In the genomic region with DNA sequence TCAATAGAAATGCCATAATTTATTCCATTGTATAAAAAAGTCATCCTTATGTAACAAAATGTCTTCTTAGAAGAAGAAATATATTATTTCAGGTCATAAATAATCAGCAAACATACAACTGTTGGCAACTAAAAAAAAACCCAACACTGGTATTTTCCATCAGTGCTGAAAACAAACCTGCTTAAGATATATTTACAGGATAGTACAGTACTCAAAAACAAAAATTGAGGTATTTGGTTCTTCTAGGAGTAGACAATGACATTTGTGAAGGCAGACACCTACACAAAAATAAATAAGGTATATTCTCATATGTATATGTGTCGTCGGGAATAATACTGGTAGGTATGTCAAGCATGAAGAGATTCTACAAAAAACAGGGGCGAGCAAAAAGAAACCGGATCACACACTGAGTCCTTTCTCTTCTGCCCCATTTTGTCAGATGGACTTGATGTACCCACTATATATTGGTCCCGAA, we compare ENCODE assay signal across 10 cellular contexts. TPM values are rescaled to one million over a fixed set of nuclear protein-coding genes. Genes with fewer than 3 reads are reported as not detected.
DNase-seq lines count a peak whose midpoint lies in the region; ATAC-seq, FAIRE-seq and TF ChIP-seq lines count a peak whose summit lies in the region.
"Had no signal": no experiment of that assay in that cellular context is flagged by ENCODE, and none has a peak within 500 bp of the region (broad histone marks: within the 10 kb centered on the region; RNA-seq: fewer than 3 reads in every experiment).

No MANE protein-coding gene starts in this region.

- H3K4me2 ChIP-seq in A549 (peak overlapping the region; percentile 89), mesendoderm (ENCODE audit: low read length) (no peak overlapping the region)

- H4K5ac ChIP-seq in mesendoderm (ENCODE audit: low read length), result no peak overlapping the region

- DNase-seq in A549 (ENCODE audit: low read depth in 1 of 2, low spot score in 1 of 2) (no peak), RWPE1 (ENCODE audit: low spot score) (no peak), epithelial cell of proximal tubule (ENCODE audit: low read depth) (no peak), neural crest cell (ENCODE audit: low read depth, low spot score) (no peak), mesendoderm (no peak), SHP77 (lab: John Stamatoyannopoulos, UW) (no peak)
- no peak for DNase-seq in stimulated activated naive CD4-positive, alpha-beta T cell treated with Interleukin-2 at 50 U/mL for 16 hours (lab: John Stamatoyannopoulos, UW)
- DNase-seq in stimulated activated CD4-positive, alpha-beta T cell treated with anti-CD3 and anti-CD28 coated beads, Interleukin-4, amount 100 ng/mL, for 24 hours, result no peak
- DNase-seq: activated CD4-positive, CD25-positive, alpha-beta regulatory T cell treated with anti-CD3 and anti-CD28 coated beads, Interleukin-2, amount 50 U/mL, for 72 hours; cortex of kidney had no signal

- ATAC-seq in A549, result no peak

- no peak overlapping the region for H3K9ac ChIP-seq in mesendoderm (ENCODE audit: low read length)

- peaks cover 16% of the 10 kb centered on the region for H3K79me2 ChIP-seq in mesendoderm (ENCODE audit: control insufficient read depth, insufficient read depth, low read length)

- H3K4me3 Mint-ChIP-seq in neural crest cell, result peak overlapping the region; percentile 98

- H3K4me1 ChIP-seq in A549 (peaks cover 25% of the 10 kb centered on the region), mesendoderm (ENCODE audit: control insufficient read depth, low read depth, low read length) (peaks cover 7% of the 10 kb centered on the region)

- peaks cover 66% of the 10 kb centered on the region for H3K4me1 Mint-ChIP-seq in neural crest cell

- H3K79me1 ChIP-seq in mesendoderm (ENCODE audit: low read length), result peaks cover 14% of the 10 kb centered on the region

- no peaks in the 10 kb centered on the region for H3K9me3 Mint-ChIP-seq in neural crest cell

- H3K9me3 ChIP-seq in A549, result no peaks in the 10 kb centered on the region

- H3K36me3 ChIP-seq in mesendoderm (ENCODE audit: control insufficient read depth, insufficient read depth, low read length), result peaks cover 3% of the 10 kb centered on the region

- TF ChIP-seq RAD21 in A549 (conservative IDR thresholded peaks at IDR 0.05 in 1 of 2, IDR thresholded peaks at IDR 0.05 in 1 of 2), result no peak

- TF ChIP-seq CTCF in A549 (IDR thresholded peaks at IDR 0.05) (no peak), RWPE1 (conservative IDR thresholded peaks at IDR 0.05; ENCODE audit: low read depth) (no peak), epithelial cell of proximal tubule (conservative IDR thresholded peaks at IDR 0.05; ENCODE audit: low read depth, low read length) (no peak), neural crest cell (conservative IDR thresholded peaks at IDR 0.05) (no peak)

- POLR2A ChIA-PET in A549 (lab: Yijun Ruan, JAX) (interaction anchor here (0.5 to 5.0 kb wide), 7 partner anchors 53 to 166 kb away, joined by 3 to 61 read pairs (median 17); no protein-coding TSS in a partner anchor), RWPE1 (lab: Yijun Ruan, JAX; ENCODE audit: low non-redundant PET) (interaction anchor here (1.0 kb wide), 1 partner anchor 35 kb away, joined by 3 read pairs; no protein-coding TSS in a partner anchor)

- H3K18ac ChIP-seq in mesendoderm (ENCODE audit: low read length), result no peak overlapping the region

- H3K27me3 ChIP-seq in mesendoderm (ENCODE audit: insufficient read depth, low read length, poor library complexity), result no peaks in the 10 kb centered on the region

- H3K27ac Mint-ChIP-seq in neural crest cell (ENCODE audit: unreplicated experiment), result no peak overlapping the region

- CTCF ChIA-PET in A549 (lab: Yijun Ruan, JAX), result interaction anchor here (1.2 to 3.6 kb wide), 3 partner anchors 51 to 164 kb away, joined by 4 to 26 read pairs (median 8); no protein-coding TSS in a partner anchor
- CTCF ChIA-PET in RWPE1 (lab: Yijun Ruan, JAX), result interaction anchor here (0.7 to 1.0 kb wide), 2 partner anchors 164 to 171 kb away, joined by 3 to 4 read pairs; no protein-coding TSS in a partner anchor

- peaks cover 4% of the 10 kb centered on the region for H3K27me3 Mint-ChIP-seq in neural crest cell (ENCODE audit: low read depth)

- no peak overlapping the region for H3K23ac ChIP-seq in mesendoderm (ENCODE audit: low read length)

- WGBS in A549 (ENCODE audit: missing lambda C conversion rate), result 3% methylated on average over 5 of the region's 5 CpGs
- no CpG with 5 or more reads among the region's 5 CpGs for WGBS in mesendoderm (ENCODE audit: extremely low coverage, insufficient coverage, low lambda C conversion rate)

- H2BK5ac ChIP-seq in mesendoderm (ENCODE audit: low read length), result no peak overlapping the region

- H2BK120ac ChIP-seq in mesendoderm (ENCODE audit: low read depth, low read length), result no peak overlapping the region

- H3K4me3 ChIP-seq in A549 (peak overlapping the region; percentile 75), epithelial cell of proximal tubule (ENCODE audit: low read depth, low read length) (peak overlapping the region; percentile 82), mesendoderm (ENCODE audit: low read length) (no peak overlapping the region)

- no peak for TF ChIP-seq EP300 in A549 (IDR thresholded peaks at IDR 0.05)

- no peak overlapping the region for H2AK5ac ChIP-seq in mesendoderm (ENCODE audit: low read length)

- H3K4ac ChIP-seq in mesendoderm (ENCODE audit: low read depth, low read length), result no peak overlapping the region

- peaks cover 3% of the 10 kb centered on the region for H3K36me3 Mint-ChIP-seq in neural crest cell (ENCODE audit: low read depth)

- H4K8ac ChIP-seq in mesendoderm (ENCODE audit: low read depth, low read length), result no peak overlapping the region

- no peak overlapping the region for H2BK15ac ChIP-seq in mesendoderm (replicated peaks; ENCODE audit: low read depth)

- TF ChIP-seq POLR2A in A549 (IDR thresholded peaks at IDR 0.05; ENCODE audit: low read length), result no peak

- no peak for FAIRE-seq in A549 (lab: Jason Lieb, UNC)

- H3K56ac ChIP-seq in mesendoderm (ENCODE audit: low read length), result no peak overlapping the region

- peak overlapping the region; percentile 97 to 100 for H3K27ac ChIP-seq in A549
- H3K27ac ChIP-seq in RWPE1, result peak overlapping the region; percentile 100
- H3K27ac ChIP-seq in mesendoderm (ENCODE audit: low read depth, low read length), result no peak overlapping the region

TF ChIP-seq in A549, 52 proteins besides CTCF, POLR2A, EP300 and RAD21 (continues in another document):
- TF ChIP-seq, protein P1, sequence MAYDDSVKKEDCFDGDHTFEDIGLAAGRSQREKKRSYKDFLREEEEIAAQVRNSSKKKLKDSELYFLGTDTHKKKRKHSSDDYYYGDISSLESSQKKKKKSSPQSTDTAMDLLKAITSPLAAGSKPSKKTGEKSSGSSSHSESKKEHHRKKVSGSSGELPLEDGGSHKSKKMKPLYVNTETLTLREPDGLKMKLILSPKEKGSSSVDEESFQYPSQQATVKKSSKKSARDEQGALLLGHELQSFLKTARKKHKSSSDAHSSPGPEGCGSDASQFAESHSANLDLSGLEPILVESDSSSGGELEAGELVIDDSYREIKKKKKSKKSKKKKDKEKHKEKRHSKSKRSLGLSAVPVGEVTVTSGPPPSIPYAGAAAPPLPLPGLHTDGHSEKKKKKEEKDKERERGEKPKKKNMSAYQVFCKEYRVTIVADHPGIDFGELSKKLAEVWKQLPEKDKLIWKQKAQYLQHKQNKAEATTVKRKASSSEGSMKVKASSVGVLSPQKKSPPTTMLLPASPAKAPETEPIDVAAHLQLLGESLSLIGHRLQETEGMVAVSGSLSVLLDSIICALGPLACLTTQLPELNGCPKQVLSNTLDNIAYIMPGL (CRISPR knock-in tag; IDR thresholded peaks at IDR 0.05; ENCODE audit: borderline replicate concordance), result peak; percentile 33; the same call in 1 of the 2 replicates
- TF ChIP-seq CBX8 (IDR thresholded peaks at IDR 0.05) (no peak), CHD4 (IDR thresholded peaks at IDR 0.05; ENCODE audit: borderline replicate concordance) (no peak), FOSB (CRISPR knock-in tag; IDR thresholded peaks at IDR 0.05) (peak; percentile 64; the same call in 1 of the 2 replicates), KDM1A (IDR thresholded peaks at IDR 0.05; ENCODE audit: low read depth) (no peak), NPAS2 (CRISPR knock-in tag; IDR thresholded peaks at IDR 0.05; ENCODE audit: borderline replicate concordance) (no peak), RNF2 (IDR thresholded peaks at IDR 0.05; ENCODE audit: borderline replicate concordance, low read depth) (no peak), FOSL2 (IDR thresholded peaks at IDR 0.05) (no peak), FOSL2 (CRISPR knock-in tag; IDR thresholded peaks at IDR 0.05) (peak; percentile 19), CHD2 (IDR thresholded peaks at IDR 0.05; ENCODE audit: low read length, partially characterized antibody) (peak; percentile 35), HOXA7 (CRISPR knock-in tag; IDR thresholded peaks at IDR 0.05) (peak; percentile 83), HOXB5 (CRISPR knock-in tag; IDR thresholded peaks at IDR 0.05) (0 out of 2 replicates have a peak, but pooled peaks have one; percentile 41), ZNF302 (CRISPR knock-in tag; IDR thresholded peaks at IDR 0.05) (no peak)
- TF ChIP-seq, protein P2, sequence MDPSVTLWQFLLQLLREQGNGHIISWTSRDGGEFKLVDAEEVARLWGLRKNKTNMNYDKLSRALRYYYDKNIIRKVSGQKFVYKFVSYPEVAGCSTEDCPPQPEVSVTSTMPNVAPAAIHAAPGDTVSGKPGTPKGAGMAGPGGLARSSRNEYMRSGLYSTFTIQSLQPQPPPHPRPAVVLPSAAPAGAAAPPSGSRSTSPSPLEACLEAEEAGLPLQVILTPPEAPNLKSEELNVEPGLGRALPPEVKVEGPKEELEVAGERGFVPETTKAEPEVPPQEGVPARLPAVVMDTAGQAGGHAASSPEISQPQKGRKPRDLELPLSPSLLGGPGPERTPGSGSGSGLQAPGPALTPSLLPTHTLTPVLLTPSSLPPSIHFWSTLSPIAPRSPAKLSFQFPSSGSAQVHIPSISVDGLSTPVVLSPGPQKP (IDR thresholded peaks at IDR 0.05; ENCODE audit: low read depth, low read length), result no peak

RNA-seq across cellular contexts. Expression of a gene that starts 2.9 kb away (rescaled TPM):
- polyA plus RNA-seq in A549 (2011; rRNA removed), result 525 and 594 TPM in 2 replicates
- 540 and 757 TPM in 2 replicates for polyA plus RNA-seq in A549 (2012; cell fraction: cytosol; rRNA removed)
- polyA plus RNA-seq in A549 (2012; cell fraction: nucleus; rRNA removed), result 1,192 and 1,375 TPM in 2 replicates
- polyA plus RNA-seq in A549 (2017; fragmentation: RNase III; extraction: RNeasy Plus Mini Kit Qiagen cat#74134 plus additional on column Dnase treatment), result 191 to 207 TPM (median 203 TPM) in 3 replicates
- polyA minus RNA-seq in A549 (2011; rRNA and poly(A)+ RNA removed), result 620 and 630 TPM in 2 replicates
- 186 and 215 TPM in 2 replicates for total RNA-seq in epithelial cell of proximal tubule
- total RNA-seq in neural crest cell, result 20.6 and 20.9 TPM in 2 replicates
- polyA plus RNA-seq in mesendoderm (2013, experiment 1 of 2), result 13.6 TPM
- 14.0 TPM for polyA plus RNA-seq in mesendoderm (2013, experiment 2 of 2)
